Comparison of ENCODE assay signal across 20 cellular contexts in genomic region chr2:105645031-105645940, GRCh38.
DNase-seq lines count a peak whose midpoint lies in the region; ATAC-seq, FAIRE-seq and TF ChIP-seq lines count a peak whose summit lies in the region.
"Had no signal": no experiment of that assay in that cellular context is flagged by ENCODE, and none has a peak within 500 bp of the region (broad histone marks: within the 10 kb centered on the region; RNA-seq: fewer than 3 reads in every experiment).

No MANE protein-coding gene starts in this region.

- H4K20me1 ChIP-seq in GM23338 (replicated peaks; ENCODE audit: insufficient read depth) = no peaks in the 10 kb centered on the region

- no peaks in the 10 kb centered on the region for H3K9me3 ChIP-seq in NT2/D1 (ENCODE audit: insufficient read depth, low read length)
- H3K9me3 ChIP-seq in endodermal cell (ENCODE audit: control insufficient read depth, low read length) = no peaks in the 10 kb centered on the region
- no peaks in the 10 kb centered on the region for H3K9me3 ChIP-seq in small intestine (ENCODE audit: control insufficient read depth, low read depth)

- no peaks in the 10 kb centered on the region for H3F3A ChIP-seq in GM23338 (replicated peaks; ENCODE audit: low read depth)

- DNase-seq in GM23338 (ENCODE audit: low spot score) (peak; percentile 49), NT2/D1 (ENCODE audit: low read depth, low spot score) (peak; percentile 46), endodermal cell (peak; percentile 71), retina (peak; percentile 23), NCI-H510A (lab: John Stamatoyannopoulos, UW) (no peak), small intestine (no peak)
- DNase-seq: activated CD4-positive, alpha-beta T cell treated with anti-CD3 and anti-CD28 coated beads for 4 hours; COR-L47; natural killer cell; NCI-H2029; NK-92 treated with Interleukin-12 subunit alpha and Interleukin-12 subunit beta, amount 100 ng/mL, for 24 hours; stimulated activated CD4-positive, alpha-beta T cell treated with anti-CD3 and anti-CD28 coated beads, Interleukin-1b, Interleukin-23, amount 100 ng/mL, for 48 hours; stimulated activated naive CD4-positive, alpha-beta T cell had no signal

- TF ChIP-seq CTCF in GM23338 (conservative IDR thresholded peaks at IDR 0.05; ENCODE audit: low read depth in 2 of 2) = no peak
- TF ChIP-seq CTCF in endodermal cell (conservative IDR thresholded peaks at IDR 0.05) = no peak

- H3K9me3 Mint-ChIP-seq in GM23338 (peaks cover 10% of the 10 kb centered on the region; the same call in 2 of the 3 replicates), endodermal cell (peaks cover 4% of the 10 kb centered on the region)
- H3K9me3 Mint-ChIP-seq: activated T-helper 2 cell treated with anti-CD3 and anti-CD28 coated beads, Interferon-gamma antibody, Interleukin-2, Interleukin-4, amounts not matched to agents 10 μg/mL and 5 μg/mL and 100 μg/mL, durations not matched to agents 14 hours and 24 hours and 36 hours; type B pancreatic cell had no signal

- H3K9ac ChIP-seq in NT2/D1 (ENCODE audit: insufficient read length, low read depth) (no peak overlapping the region), endodermal cell (ENCODE audit: extremely low read depth, low read length, poor library complexity, severe bottlenecking) (no peak overlapping the region)

- FAIRE-seq in small intestine (lab: Jason Lieb, UNC) = no peak
- FAIRE-seq: frontal cortex, H54, HTR-8/SVneo had no signal

- no peaks in the 10 kb centered on the region for H3K9me2 ChIP-seq in GM23338 (ENCODE audit: insufficient read depth)

- H3K4me2 ChIP-seq in GM23338 = peak overlapping the region; percentile 38

- peak overlapping the region; percentile 85 for H2AFZ ChIP-seq in GM23338

- H3K4me1 Mint-ChIP-seq in GM23338 (peaks cover 30% of the 10 kb centered on the region), endodermal cell (peaks cover 6% of the 10 kb centered on the region)
- H3K4me1 Mint-ChIP-seq: natural killer cell had no signal

- no peaks in the 10 kb centered on the region for H3K79me2 ChIP-seq in GM23338 (replicated peaks; ENCODE audit: insufficient read depth)

- H3K4me3 ChIP-seq in GM23338 (no peak overlapping the region), NT2/D1 (ENCODE audit: insufficient read length, low read depth) (no peak overlapping the region), endodermal cell (ENCODE audit: low read length) (no peak overlapping the region), small intestine (ENCODE audit: low read depth in 1 of 2, low read length in 2 of 2) (no peak overlapping the region)
- H3K4me3 ChIP-seq: cardiac muscle cell had no signal

- H3K36me3 ChIP-seq in GM23338 (ENCODE audit: insufficient read depth) (no peaks in the 10 kb centered on the region), NT2/D1 (ENCODE audit: insufficient read depth, insufficient read length, low read length) (no peaks in the 10 kb centered on the region), endodermal cell (ENCODE audit: control insufficient read depth, insufficient read depth, low read length) (no peaks in the 10 kb centered on the region), small intestine (ENCODE audit: control insufficient read depth in 2 of 2, insufficient read depth in 2 of 2, low read length in 2 of 2) (no peaks in the 10 kb centered on the region)
- H3K36me3 ChIP-seq: cardiac muscle cell had no signal

- WGBS in endodermal cell (ENCODE audit: insufficient coverage in 1 of 2, insufficient read length in 1 of 2), 2 experiments = 79 to 84% methylated on average over 13 to 18 of the region's 18 CpGs
- 88 to 91% (median 90%) methylated on average over 18 of the region's 18 CpGs for WGBS in small intestine, 3 donors

- ATAC-seq in GM23338 = peak; percentile 85
- no peak for ATAC-seq in HG03520 (IDR thresholded peaks at IDR 0.05; ENCODE audit: unreplicated experiment)
- ATAC-seq: natural killer cell had no signal

- no peak overlapping the region for H3K27ac ChIP-seq in GM23338 (ENCODE audit: low read depth)
- H3K27ac ChIP-seq in endodermal cell (ENCODE audit: low read depth, low read length) = no peak overlapping the region
- no peak overlapping the region for H3K27ac ChIP-seq in small intestine (ENCODE audit: low read depth in 1 of 2, low read length in 1 of 2)
- H3K27ac ChIP-seq: cardiac muscle cell had no signal

- H3K36me3 Mint-ChIP-seq in GM23338 (ENCODE audit: low read depth) (peaks cover 7% of the 10 kb centered on the region), endodermal cell (ENCODE audit: low read depth) (no peaks in the 10 kb centered on the region)
- H3K36me3 Mint-ChIP-seq: natural killer cell, type B pancreatic cell had no signal

- H3K4me1 ChIP-seq in GM23338 (ENCODE audit: insufficient read depth) = peaks cover 35% of the 10 kb centered on the region
- H3K4me1 ChIP-seq in NT2/D1 (ENCODE audit: insufficient read depth, insufficient read length) = peaks cover 8% of the 10 kb centered on the region
- no peaks in the 10 kb centered on the region for H3K4me1 ChIP-seq in endodermal cell (ENCODE audit: control insufficient read depth, insufficient read depth, low read length)
- peaks cover 2 to 3% of the 10 kb centered on the region in 2 donors for H3K4me1 ChIP-seq in small intestine (ENCODE audit: control insufficient read depth in 2 of 2, insufficient read depth in 1 of 2, low read depth in 1 of 2, low read length in 1 of 2)

- H3K27me3 Mint-ChIP-seq in GM23338 (ENCODE audit: insufficient read depth, low read depth, poor library complexity) = peaks cover 8% of the 10 kb centered on the region
- peaks cover 5% of the 10 kb centered on the region for H3K27me3 Mint-ChIP-seq in endodermal cell (ENCODE audit: insufficient read depth)

- no peak overlapping the region; the same call in 1 of the 2 replicates for H3K27ac Mint-ChIP-seq in GM23338
- no peak overlapping the region for H3K27ac Mint-ChIP-seq in endodermal cell
- H3K27ac Mint-ChIP-seq: activated T-helper 2 cell treated with anti-CD3 and anti-CD28 coated beads, Interferon-gamma antibody, Interleukin-2, Interleukin-4, amounts not matched to agents 10 μg/mL and 5 μg/mL and 100 μg/mL, durations not matched to agents 14 hours and 24 hours and 36 hours; natural killer cell; type B pancreatic cell had no signal

- H3K4me3 Mint-ChIP-seq in GM23338 (no peak overlapping the region), endodermal cell (no peak overlapping the region)
- H3K4me3 Mint-ChIP-seq: natural killer cell, type B pancreatic cell had no signal

- H3K27me3 ChIP-seq in GM23338 (ENCODE audit: insufficient read depth) = no peaks in the 10 kb centered on the region
- H3K27me3 ChIP-seq in NT2/D1 (ENCODE audit: insufficient read depth, insufficient read length) = no peaks in the 10 kb centered on the region
- H3K27me3 ChIP-seq in endodermal cell (ENCODE audit: control insufficient read depth, insufficient read depth, low read length, poor library complexity, severe bottlenecking) = no peaks in the 10 kb centered on the region
- peaks cover 0 to 2% of the 10 kb centered on the region in 2 donors for H3K27me3 ChIP-seq in small intestine (ENCODE audit: control insufficient read depth in 2 of 2, insufficient read depth in 2 of 2, low read length in 2 of 2)
- H3K27me3 ChIP-seq: cardiac muscle cell had no signal

TF ChIP-seq in GM23338, 12 proteins besides CTCF, POLR2A, EP300 and RAD21:
- TF ChIP-seq EZH2phosphoT487 (IDR thresholded peaks at IDR 0.05; ENCODE audit: unreplicated experiment) = no peak
- TF ChIP-seq ETS1 (IDR thresholded peaks at IDR 0.05) = no peak

Comparison
In these comparisons a context has a peak if more than half of its experiments do, and no peak if none do; other contexts are left out.
1. DNase-seq: peak in GM23338 (single experiment), NT2/D1 (single experiment), endodermal cell (single experiment) and retina (single experiment); none in NCI-H510A (single experiment) and small intestine (single experiment).